In genomic region chr9:106818034-106818433, GRCh38 we compare ENCODE assay signal across 8 cellular contexts.
"Had no signal": no experiment of that assay in that cellular context is flagged by ENCODE, and none has a peak within 500 bp of the region (broad histone marks: within the 10 kb centered on the region; RNA-seq: fewer than 3 reads in every experiment).

No MANE protein-coding gene starts in this region.

- H3K4me3 ChIP-seq: GM12878 had no signal

- ATAC-seq: GM12878 had no signal

- FAIRE-seq: G401.6, GM12878, GM12891, GM12892, GM18507, GM19239 had no signal

- DNase-seq: GDM1, GF-D8 had no signal
